In the genomic region with DNA sequence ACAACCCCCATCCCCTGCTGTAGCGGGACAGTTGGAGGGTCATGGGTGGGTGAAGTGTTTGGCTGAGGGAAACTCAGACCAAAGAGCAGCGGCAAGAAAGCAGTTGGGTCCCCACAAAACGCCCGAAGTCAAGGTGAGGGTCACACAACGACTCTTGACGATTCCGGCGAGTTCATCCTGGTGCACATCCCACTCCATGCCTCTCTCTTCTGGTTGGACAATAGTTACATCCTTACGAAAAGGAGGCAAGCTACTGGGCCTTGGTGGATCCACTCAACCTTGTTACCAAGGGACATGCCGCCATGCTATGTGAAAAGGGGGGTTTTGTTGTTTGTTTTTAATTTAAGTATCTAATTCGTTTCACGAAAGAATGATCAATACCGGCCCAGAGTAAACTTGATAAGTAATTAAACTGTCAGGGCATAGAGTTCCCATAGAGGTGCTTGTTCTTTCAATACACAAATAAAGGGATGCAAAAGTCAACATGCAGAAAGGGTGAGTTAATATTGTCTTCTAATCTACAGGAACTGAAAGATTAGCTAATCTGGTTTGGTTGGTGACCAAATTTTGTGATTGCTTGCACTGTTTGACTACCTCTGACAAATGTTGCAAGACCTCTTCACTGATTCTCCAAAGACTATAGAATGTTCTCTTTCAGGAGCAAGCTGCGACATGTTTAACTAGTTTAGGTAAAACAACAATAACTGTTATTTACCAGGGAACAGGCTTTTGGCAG, we compare ENCODE assay signal across 8 cellular contexts. TPM values are rescaled to one million over a fixed set of nuclear protein-coding genes. Genes with fewer than 3 reads are reported as not detected.
DNase-seq lines count a peak whose midpoint lies in the region; ATAC-seq, FAIRE-seq and TF ChIP-seq lines count a peak whose summit lies in the region.

No MANE protein-coding gene starts in this region.

- H3K79me2 ChIP-seq in OCI-LY3 (ENCODE audit: low read length), result peaks cover 53% of the 10 kb centered on the region

- TF ChIP-seq EP300 in A549 (IDR thresholded peaks at IDR 0.05), result no peak

- H3K4me1 Mint-ChIP-seq in central memory CD8-positive, alpha-beta T cell, result peaks cover 33% of the 10 kb centered on the region

- no peaks in the 10 kb centered on the region for H3K27me3 ChIP-seq in OCI-LY3 (ENCODE audit: low read depth, low read length)

- H3K36me3 ChIP-seq in OCI-LY3 (replicated peaks; ENCODE audit: low read depth, low read length), result peaks cover 27% of the 10 kb centered on the region

- H3K27me3 Mint-ChIP-seq in central memory CD8-positive, alpha-beta T cell, result no peaks in the 10 kb centered on the region

- H4K20me1 ChIP-seq in OCI-LY3 (ENCODE audit: insufficient read depth, low read length), result no peaks in the 10 kb centered on the region

- no peak for TF ChIP-seq RAD21 in A549 (conservative IDR thresholded peaks at IDR 0.05 in 1 of 2, IDR thresholded peaks at IDR 0.05 in 1 of 2)

- POLR2A ChIA-PET in A549 (lab: Yijun Ruan, JAX), result interaction anchor here (1.0 to 2.0 kb wide), 2 partner anchors 140 to 169 kb away, joined by 8 to 9 read pairs; partner anchors contain the start of gene ZSWIM6

- H3K27ac ChIP-seq in A549 (peak overlapping the region; percentile 95), OCI-LY3 (ENCODE audit: low read length) (peak overlapping the region; percentile 74), substantia nigra (ENCODE audit: low read depth, low read length, poor library complexity, severe bottlenecking) (peak overlapping the region; percentile 86)

- H3K9me3 Mint-ChIP-seq in central memory CD8-positive, alpha-beta T cell, result no peaks in the 10 kb centered on the region

- DNase-seq in A549 (ENCODE audit: low read depth in 1 of 2, low spot score in 1 of 2), result peak; percentile 54 to 70
- peak; percentile 50 for DNase-seq in GM13976 (ENCODE audit: low spot score)
- DNase-seq in central memory CD8-positive, alpha-beta T cell (ENCODE audit: low spot score in 2 of 2), result no peak
- DNase-seq in left lobe of liver (ENCODE audit: low spot score), result no peak
- DNase-seq in substantia nigra (lab: John Stamatoyannopoulos, UW), result peak in 9 of 49 donors; percentile 3 to 62 (median 25)
- DNase-seq in effector CD4-positive, alpha-beta T cell, result no peak
- no peak for DNase-seq in activated CD4-positive, CD25-positive, alpha-beta regulatory T cell (lab: John Stamatoyannopoulos, UW)

- peak overlapping the region; percentile 92 for H3K4me3 Mint-ChIP-seq in central memory CD8-positive, alpha-beta T cell

- ATAC-seq in A549 (peak; percentile 64 to 77), left lobe of liver (peak; percentile 56)
- ATAC-seq in central memory CD8-positive, alpha-beta T cell (replicated peaks; ENCODE audit: extremely low read depth, poor library complexity, severe bottlenecking), result no peak

- no peak for TF ChIP-seq CTCF in A549 (IDR thresholded peaks at IDR 0.05)
- no peak for TF ChIP-seq CTCF in GM13976 (IDR thresholded peaks at IDR 0.05; ENCODE audit: borderline replicate concordance, control extremely low read depth, extremely low read depth, insufficient read depth, missing control alignments)
- no peak for TF ChIP-seq CTCF in OCI-LY3 (IDR thresholded peaks at IDR 0.05; ENCODE audit: low read depth, low read length)

- no peak for TF ChIP-seq POLR2A in A549 (IDR thresholded peaks at IDR 0.05; ENCODE audit: low read length)

- H3K4me2 ChIP-seq in A549, result peak overlapping the region; percentile 76
- peak overlapping the region; percentile 81 for H3K4me2 ChIP-seq in OCI-LY3 (ENCODE audit: low read length)

- H3K36me3 Mint-ChIP-seq in central memory CD8-positive, alpha-beta T cell (ENCODE audit: insufficient read depth), result peaks cover 16% of the 10 kb centered on the region

- WGBS in A549 (ENCODE audit: missing lambda C conversion rate), result 13% methylated on average over 14 of the region's 14 CpGs

- CTCF ChIA-PET in A549 (lab: Yijun Ruan, JAX), result interaction anchor here (2.3 kb wide), 1 partner anchor 168 kb away, joined by 8 read pairs; the partner anchor contains the start of gene ZSWIM6

- H3K9ac ChIP-seq in OCI-LY3 (ENCODE audit: low read length), result peak overlapping the region; percentile 100

- no peak for FAIRE-seq in A549 (lab: Jason Lieb, UNC)

- H2AFZ ChIP-seq in OCI-LY3 (ENCODE audit: low read depth, low read length), result peak overlapping the region; percentile 71

- peaks cover 16% of the 10 kb centered on the region; the same call in 2 of the 3 replicates for H3K4me1 ChIP-seq in A549
- H3K4me1 ChIP-seq in OCI-LY3 (ENCODE audit: low read length), result peaks cover 15% of the 10 kb centered on the region

- H3K9me3 ChIP-seq in A549, result no peaks in the 10 kb centered on the region
- no peaks in the 10 kb centered on the region for H3K9me3 ChIP-seq in OCI-LY3 (ENCODE audit: insufficient read depth, low read length)

- in situ Hi-C loops in GM13976 (cut with MboI; ENCODE audit: low sequenced_read_pairs, unreplicated experiment), result no loop called here

- H3K4me3 ChIP-seq in A549 (peak overlapping the region; percentile 78), OCI-LY3 (ENCODE audit: low read length) (peak overlapping the region; percentile 95)

- H3K27ac Mint-ChIP-seq in central memory CD8-positive, alpha-beta T cell (ENCODE audit: low read depth), result peak overlapping the region; percentile 98

TF ChIP-seq in A549, 52 proteins besides CTCF, POLR2A, EP300 and RAD21:
- no peak; the same call in 1 of the 2 replicates for TF ChIP-seq MAX (IDR thresholded peaks at IDR 0.05)
- TF ChIP-seq HOXB5 (CRISPR knock-in tag; IDR thresholded peaks at IDR 0.05), result no peak
- TF ChIP-seq FOXS1 (CRISPR knock-in tag; IDR thresholded peaks at IDR 0.05), result no peak
- no peak for TF ChIP-seq SMC3 (IDR thresholded peaks at IDR 0.05)

RNA-seq across cellular contexts. Expression of gene SMIM15, which starts 0.7 kb away (rescaled TPM):
- polyA plus RNA-seq in A549 (2011; rRNA removed), result 100 and 131 TPM in 2 replicates
- 42.2 and 48.9 TPM in 2 replicates for polyA plus RNA-seq in A549 (2012; cell fraction: cytosol; rRNA removed)
- 10.7 and 15.8 TPM in 2 replicates for polyA plus RNA-seq in A549 (2012; cell fraction: nucleus; rRNA removed)
- 56.7 to 60.6 TPM (median 58.0 TPM) in 3 replicates for polyA plus RNA-seq in A549 (2017; fragmentation: RNase III; extraction: RNeasy Plus Mini Kit Qiagen cat#74134 plus additional on column Dnase treatment)
- polyA minus RNA-seq in A549 (2011; rRNA and poly(A)+ RNA removed), result 40.8 and 47.7 TPM in 2 replicates
- total RNA-seq in left lobe of liver, result 26.7 TPM

Comparison
In these comparisons a context has a peak if more than half of its experiments do, and no peak if none do; other contexts are left out.
1. DNase-seq: peak in A549 (2 of 2) and GM13976 (single experiment); none in central memory CD8-positive, alpha-beta T cell (0 of 2), left lobe of liver (single experiment), effector CD4-positive, alpha-beta T cell (single experiment) and activated CD4-positive, CD25-positive, alpha-beta regulatory T cell (0 of 4).
2. Peak in every context shown above with its lines, with median percentiles within 50 percentile points of each other: H3K27ac ChIP-seq.